Comparison of ENCODE assay signal across 1 cellular context in the genomic region with DNA sequence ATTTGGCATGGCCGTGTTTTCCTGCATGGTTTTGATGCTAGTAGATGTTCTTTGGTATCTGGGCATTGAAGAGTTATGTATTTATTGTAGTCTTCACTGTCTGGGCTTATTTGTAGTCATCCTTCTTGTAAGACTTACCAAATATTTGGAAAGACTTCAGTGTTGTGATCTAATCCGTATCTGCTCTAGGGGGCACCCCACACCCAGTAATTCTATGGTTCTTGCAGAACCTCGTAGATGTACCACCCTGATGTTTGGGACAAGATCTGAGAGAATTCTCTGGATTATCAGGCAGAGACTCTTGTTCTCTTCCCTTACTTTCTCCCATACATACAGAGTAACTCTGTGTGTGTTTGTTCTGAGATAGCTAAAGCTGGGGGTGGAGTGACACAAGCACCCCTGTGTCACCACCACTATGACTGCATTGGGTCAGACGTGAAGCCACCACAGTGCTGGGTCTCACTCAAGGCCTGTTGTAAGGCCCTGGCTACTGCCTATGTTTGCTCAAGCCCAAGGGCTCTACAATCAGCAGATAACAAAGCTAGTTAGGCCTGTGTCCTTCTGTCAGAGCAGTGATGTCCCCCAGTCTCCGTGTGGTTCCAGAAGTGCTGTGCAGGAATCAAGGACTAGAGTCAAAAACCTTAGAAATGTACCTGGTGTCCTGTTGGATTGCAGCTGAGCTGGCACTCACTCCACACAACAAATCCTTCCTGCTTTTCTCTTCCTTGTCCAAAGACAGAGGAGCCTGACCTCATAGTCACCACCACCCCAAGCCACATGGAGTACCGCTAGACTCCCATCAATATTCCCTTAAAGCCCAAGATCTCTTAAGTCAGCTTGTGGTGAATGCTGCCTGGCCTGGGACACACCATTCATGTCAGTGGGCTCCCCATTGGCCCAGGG.
TF ChIP-seq lines count a peak whose summit lies in the region.

No MANE protein-coding gene starts in this region.

TF ChIP-seq in H1, 55 proteins besides CTCF, POLR2A, EP300 and RAD21:
- no peak for TF ChIP-seq SIRT6 (IDR thresholded peaks at IDR 0.05; ENCODE audit: low read length)
